Comparison of ENCODE assay signal across 8 cellular contexts in genomic region chr1:8397511-8397910, GRCh38.
A peak's percentile ranks its signal among the peaks of the same experiment; 100 is the strongest.
DNase-seq lines count a peak whose midpoint lies in the region; ATAC-seq, FAIRE-seq and TF ChIP-seq lines count a peak whose summit lies in the region.

No MANE protein-coding gene starts in this region.

- H2AFZ ChIP-seq in astrocyte (ENCODE audit: low read depth, low read length), result no peak overlapping the region

- peaks cover 59% of the 10 kb centered on the region for H3K79me2 ChIP-seq in astrocyte (ENCODE audit: insufficient read depth, low read length)

- H3K27ac ChIP-seq in astrocyte (ENCODE audit: low read depth, low read length), result peak overlapping the region; percentile 98

- H3K9ac ChIP-seq in astrocyte (ENCODE audit: low read length), result peak overlapping the region; percentile 84

- peaks cover 65% of the 10 kb centered on the region for H3K4me1 Mint-ChIP-seq in activated T-cell treated with anti-CD3 and anti-CD28 coated beads, Interleukin-2, amount 50 U/mL, for 4 hours (ENCODE audit: low read depth)
- H3K4me1 Mint-ChIP-seq in astrocyte (ENCODE audit: low read depth, unreplicated experiment), result peaks cover 49% of the 10 kb centered on the region
- H3K4me1 Mint-ChIP-seq in naive thymus-derived CD8-positive, alpha-beta T cell, result peaks cover 32 to 65% (median 60%) of the 10 kb centered on the region in 4 donors

- peaks cover 4% of the 10 kb centered on the region for H3K9me3 Mint-ChIP-seq in activated T-cell treated with anti-CD3 and anti-CD28 coated beads, Interleukin-2, amount 50 U/mL, for 4 hours
- H3K9me3 Mint-ChIP-seq in astrocyte (ENCODE audit: unreplicated experiment), result no peaks in the 10 kb centered on the region
- no peaks in the 10 kb centered on the region for H3K9me3 Mint-ChIP-seq in naive thymus-derived CD8-positive, alpha-beta T cell

- peak overlapping the region; percentile 80 for H3K4me2 ChIP-seq in astrocyte (ENCODE audit: low read length)

- no peak for TF ChIP-seq CTCF in astrocyte (IDR thresholded peaks at IDR 0.05; ENCODE audit: insufficient read depth, low read depth, low read length)

- H3K36me3 ChIP-seq in astrocyte (ENCODE audit: insufficient read depth, low read length), result peaks cover 5% of the 10 kb centered on the region

- peaks cover 2% of the 10 kb centered on the region for H4K20me1 ChIP-seq in astrocyte (ENCODE audit: insufficient read depth, low read length)

- H3K27me3 Mint-ChIP-seq in activated T-cell treated with anti-CD3 and anti-CD28 coated beads, Interleukin-2, amount 50 U/mL, for 4 hours (ENCODE audit: low read depth), result no peaks in the 10 kb centered on the region
- no peaks in the 10 kb centered on the region for H3K27me3 Mint-ChIP-seq in astrocyte (ENCODE audit: low read depth, unreplicated experiment)
- no peaks in the 10 kb centered on the region for H3K27me3 Mint-ChIP-seq in naive thymus-derived CD8-positive, alpha-beta T cell

- peak overlapping the region; percentile 4 for H3K4me3 Mint-ChIP-seq in activated T-cell treated with anti-CD3 and anti-CD28 coated beads, Interleukin-2, amount 50 U/mL, for 4 hours
- peak overlapping the region; percentile 23 for H3K4me3 Mint-ChIP-seq in astrocyte (ENCODE audit: unreplicated experiment)
- peak overlapping the region in 9 of 10 donors; percentile 16 to 82 (median 28) for H3K4me3 Mint-ChIP-seq in naive thymus-derived CD8-positive, alpha-beta T cell

- POLR2A ChIA-PET in naive thymus-derived CD8-positive, alpha-beta T cell (lab: Charles Lee), result interaction anchor here (0.7 to 1.0 kb wide), 2 partner anchors 27 to 87 kb away, joined by 3 read pairs; no protein-coding TSS in a partner anchor

- peak overlapping the region; percentile 25 for H3K4me3 ChIP-seq in astrocyte (ENCODE audit: insufficient read depth, low read depth, low read length)

- H3K27ac Mint-ChIP-seq in astrocyte (ENCODE audit: unreplicated experiment), result peak overlapping the region; percentile 91
- peak overlapping the region; percentile 4 to 89 (median 44) for H3K27ac Mint-ChIP-seq in naive thymus-derived CD8-positive, alpha-beta T cell

- H3K4me1 ChIP-seq in astrocyte (ENCODE audit: insufficient read depth, low read length), result peaks cover 43% of the 10 kb centered on the region

- H3K9me3 ChIP-seq in astrocyte (ENCODE audit: insufficient read depth, low read depth, low read length), result no peaks in the 10 kb centered on the region

- DNase-seq in activated T-cell treated with anti-CD3 and anti-CD28 coated beads, Interleukin-2, amount 50 U/mL, for 4 hours, result no peak
- DNase-seq in activated T-cell treated with anti-CD3 and anti-CD28 coated beads, Interleukin-2, amount 50 U/mL, for 48 hours, result no peak
- DNase-seq in astrocyte (ENCODE audit: low read depth) (no peak), NCI-H1417 treated with DMSO at 0.1 percent for 48 hours (lab: John Stamatoyannopoulos, UW) (no peak), NCI-H526 (lab: John Stamatoyannopoulos, UW) (no peak)
- no peak for DNase-seq in naive thymus-derived CD8-positive, alpha-beta T cell
- DNase-seq in activated CD4-positive, CD25-positive, alpha-beta regulatory T cell treated with anti-CD3 and anti-CD28 coated beads, Interleukin-2, amount 50 U/mL, for 72 hours, result no peak

- H3K36me3 Mint-ChIP-seq in activated T-cell treated with anti-CD3 and anti-CD28 coated beads, Interleukin-2, amount 50 U/mL, for 4 hours (ENCODE audit: insufficient read depth), result peaks cover 26% of the 10 kb centered on the region
- peaks cover 11% of the 10 kb centered on the region for H3K36me3 Mint-ChIP-seq in astrocyte (ENCODE audit: low read depth, unreplicated experiment)
- H3K36me3 Mint-ChIP-seq in naive thymus-derived CD8-positive, alpha-beta T cell, result peaks cover 4 to 21% (median 6%) of the 10 kb centered on the region in 3 donors

- FAIRE-seq in astrocyte (lab: Jason Lieb, UNC), result no peak

- peak; percentile 25 to 39 for ATAC-seq in activated T-cell treated with anti-CD3 and anti-CD28 coated beads, Interleukin-2, amount 50 U/mL, for 4 hours
- peak; percentile 38 for ATAC-seq in HG03565 (IDR thresholded peaks at IDR 0.05; ENCODE audit: unreplicated experiment)
- peak in 1 of 2 donors; percentile 35 for ATAC-seq in naive thymus-derived CD8-positive, alpha-beta T cell

- H3K27me3 ChIP-seq in astrocyte (ENCODE audit: insufficient read depth, low read length), result no peaks in the 10 kb centered on the region
